In genomic region chr16:67192781-67193260, GRCh38 we compare ENCODE assay signal across 9 cellular contexts. TPM values are rescaled to one million over a fixed set of nuclear protein-coding genes. Genes with fewer than 3 reads are reported as not detected.
DNase-seq lines count a peak whose midpoint lies in the region; ATAC-seq and TF ChIP-seq lines count a peak whose summit lies in the region.
"Had no signal": no experiment of that assay in that cellular context is flagged by ENCODE, and none has a peak within 500 bp of the region (broad histone marks: within the 10 kb centered on the region; RNA-seq: fewer than 3 reads in every experiment).

No MANE protein-coding gene starts in this region.

- H2AFZ ChIP-seq in HCT116 (ENCODE audit: low read depth, low read length, poor library complexity, severe bottlenecking) = no peak overlapping the region

- no peaks in the 10 kb centered on the region; the same call in 1 of the 2 replicates for H4K20me1 ChIP-seq in HCT116 (ENCODE audit: insufficient read depth)

- H3K27me3 Mint-ChIP-seq in activated CD8-positive, alpha-beta T cell treated with anti-CD3 and anti-CD28 coated beads, Interleukin-2, amount 10 ng/mL, durations not matched to agents 7 days and 5 days (ENCODE audit: low read depth) = no peaks in the 10 kb centered on the region

- H3K27me3 ChIP-seq in HCT116 (ENCODE audit: insufficient read depth, low read length) (no peaks in the 10 kb centered on the region), iPS-18a (ENCODE audit: control insufficient read depth, insufficient read depth, low read length) (no peaks in the 10 kb centered on the region), stomach (no peaks in the 10 kb centered on the region)

- peaks cover 37% of the 10 kb centered on the region for H3K4me1 Mint-ChIP-seq in activated CD8-positive, alpha-beta T cell treated with anti-CD3 and anti-CD28 coated beads, Interleukin-2, amount 10 ng/mL, durations not matched to agents 7 days and 5 days (ENCODE audit: low read depth)

- 10 to 23% (median 14%) methylated on average over 16 of the region's 16 CpGs for WGBS in stomach, 5 donors

- DNase-seq in HCT116 (ENCODE audit: low read depth, low spot score) = no peak
- peak; percentile 42 for DNase-seq in activated CD8-positive, alpha-beta T cell treated with anti-CD3 and anti-CD28 coated beads, Interleukin-2, amount 10 ng/mL, durations not matched to agents 7 days and 5 days
- no peak for DNase-seq in stomach
- DNase-seq in OCI-M2 (lab: John Stamatoyannopoulos, UW; ENCODE audit: unreplicated experiment) = no peak
- DNase-seq in LoVo (ENCODE audit: low spot score) = no peak
- DNase-seq in amniotic stem cell (lab: John Stamatoyannopoulos, UW) = no peak
- DNase-seq: KBM-7 had no signal

- TF ChIP-seq CTCF in HCT116 (IDR thresholded peaks at IDR 0.05 in 2 of 3, conservative IDR thresholded peaks at IDR 0.05 in 1 of 3; ENCODE audit: borderline replicate concordance in 1 of 3, insufficient read depth in 1 of 3, low read depth in 2 of 3, low read length in 2 of 3) (no peak), stomach (IDR thresholded peaks at IDR 0.05) (no peak)

- ATAC-seq in HCT116 (no peak), GM18873 (IDR thresholded peaks at IDR 0.05; ENCODE audit: low FRiP score, unreplicated experiment) (no peak)
- ATAC-seq in activated CD8-positive, alpha-beta T cell treated with anti-CD3 and anti-CD28 coated beads, Interleukin-2, amount 10 ng/mL, durations not matched to agents 7 days and 5 days = no peak

- no peaks in the 10 kb centered on the region for H3K9me3 Mint-ChIP-seq in activated CD8-positive, alpha-beta T cell treated with anti-CD3 and anti-CD28 coated beads, Interleukin-2, amount 10 ng/mL, durations not matched to agents 7 days and 5 days (ENCODE audit: insufficient read depth)

- no peak for TF ChIP-seq EP300 in stomach (IDR thresholded peaks at IDR 0.05)

- POLR2A ChIA-PET in HCT116 (lab: Charles Lee) = no interaction called here
- POLR2A ChIA-PET in activated CD8-positive, alpha-beta T cell treated with anti-CD3 and anti-CD28 coated beads, Interleukin-2, amount 10 ng/mL, durations not matched to agents 7 days and 5 days (lab: Charles Lee) = interaction anchor here (0.5 to 1.7 kb wide), 7 partner anchors 26 to 684 kb away, joined by 3 to 11 read pairs (median 3); partner anchors contain the start of gene TMEM208

- CTCF ChIA-PET in HCT116 (lab: Charles Lee) = interaction anchor here (1.2 kb wide), 1 partner anchor 13 kb away, joined by 3 read pairs; no protein-coding TSS in a partner anchor
- CTCF ChIA-PET in activated CD8-positive, alpha-beta T cell treated with anti-CD3 and anti-CD28 coated beads, Interleukin-2, amount 10 ng/mL, durations not matched to agents 7 days and 5 days (lab: Charles Lee) = interaction anchor here (0.9 to 2.0 kb wide), 6 partner anchors 34 to 232 kb away, joined by 3 to 7 read pairs (median 4); partner anchors contain the start of genes CES3 and TMEM208

- RAD21 ChIA-PET in HCT116 (lab: Charles Lee; ENCODE audit: low non-redundant PET in 1 of 2, low total read pairs in 2 of 2, uncharacterized antibody in 2 of 2, unreplicated experiment in 2 of 2) = no interaction called here

- H3K36me3 ChIP-seq in HCT116 (ENCODE audit: control insufficient read depth in 1 of 2, insufficient read depth in 2 of 2, low read length in 2 of 2) (peaks cover 24 to 40% of the 10 kb centered on the region in 2 experiments; a peak in 3 of 4 replicates), iPS-18a (ENCODE audit: control insufficient read depth, low read depth, low read length) (peaks cover 40% of the 10 kb centered on the region), stomach (peaks cover 39 to 48% (median 45%) of the 10 kb centered on the region in 4 donors)

- peak overlapping the region; percentile 85 for H3K9ac ChIP-seq in HCT116 (ENCODE audit: low read length)
- H3K9ac ChIP-seq in iPS-18a (ENCODE audit: low read length) = peak overlapping the region; percentile 86

- H3K4me3 ChIP-seq in HCT116 (replicated peaks in 1 of 2; ENCODE audit: low read depth in 1 of 2, low read length in 2 of 2) = peak overlapping the region; percentile 87 to 91
- peak overlapping the region; percentile 91 for H3K4me3 ChIP-seq in iPS-18a (ENCODE audit: low read length)
- H3K4me3 ChIP-seq in stomach = peak overlapping the region; percentile 91 to 100 (median 94)

- peaks cover 14 to 26% of the 10 kb centered on the region in 2 experiments; a peak in 3 of 4 replicates for H3K4me1 ChIP-seq in HCT116 (ENCODE audit: control insufficient read depth in 1 of 2, insufficient read depth in 2 of 2, low read length in 2 of 2)
- H3K4me1 ChIP-seq in iPS-18a (ENCODE audit: control insufficient read depth, low read depth, low read length) = peaks cover 5% of the 10 kb centered on the region
- peaks cover 26 to 57% (median 35%) of the 10 kb centered on the region in 4 donors for H3K4me1 ChIP-seq in stomach

- no peak for TF ChIP-seq RAD21 in HCT116 (IDR thresholded peaks at IDR 0.05; ENCODE audit: low read depth)

- H3K36me3 Mint-ChIP-seq in activated CD8-positive, alpha-beta T cell treated with anti-CD3 and anti-CD28 coated beads, Interleukin-2, amount 10 ng/mL, durations not matched to agents 7 days and 5 days (ENCODE audit: low read depth) = peaks cover 49% of the 10 kb centered on the region

- peak overlapping the region; percentile 84 for H3K27ac ChIP-seq in HCT116 (ENCODE audit: low read depth, low read length)
- no peak overlapping the region for H3K27ac ChIP-seq in iPS-18a (ENCODE audit: low read length)
- H3K27ac ChIP-seq in stomach = peak overlapping the region in 4 of 5 donors; percentile 80 to 90 (median 84)

- no peaks in the 10 kb centered on the region for H3K9me2 ChIP-seq in HCT116 (ENCODE audit: insufficient read depth)

- TF ChIP-seq POLR2A in HCT116 (IDR thresholded peaks at IDR 0.05; ENCODE audit: borderline replicate concordance, extremely low read depth, insufficient read depth, insufficient read length) = no peak
- no peak for TF ChIP-seq POLR2A in stomach (IDR thresholded peaks at IDR 0.05)

- H3K27ac Mint-ChIP-seq in activated CD8-positive, alpha-beta T cell treated with anti-CD3 and anti-CD28 coated beads, Interleukin-2, amount 10 ng/mL, durations not matched to agents 7 days and 5 days = peak overlapping the region; percentile 86

- H3K4me3 Mint-ChIP-seq in activated CD8-positive, alpha-beta T cell treated with anti-CD3 and anti-CD28 coated beads, Interleukin-2, amount 10 ng/mL, durations not matched to agents 7 days and 5 days = peak overlapping the region; percentile 91

- BruUV-seq in HCT116 (replicated peaks; lab: Mats Ljungman, UMichigan) = no TSS peak

- H3K9me3 ChIP-seq in HCT116 (ENCODE audit: control insufficient read depth in 1 of 2, insufficient read depth in 1 of 2, low read depth in 1 of 2, low read length in 2 of 2) (no peaks in the 10 kb centered on the region), iPS-18a (ENCODE audit: control insufficient read depth, low read depth, low read length) (no peaks in the 10 kb centered on the region), stomach (no peaks in the 10 kb centered on the region)

- peaks cover 53% of the 10 kb centered on the region for H3K79me2 ChIP-seq in HCT116 (ENCODE audit: insufficient read depth, low read length)

- H3K4me2 ChIP-seq in HCT116 (ENCODE audit: low read length) = peak overlapping the region; percentile 95

- intact Hi-C loops in HCT116 (cut with micrococcal nuclease) = no loop called here
- intact Hi-C loops in stomach (cut with DNase I; ENCODE audit: low total_unique reads) = no loop called here

TF ChIP-seq in HCT116, 20 proteins besides CTCF, POLR2A, EP300 and RAD21 (continues in another document):
- TF ChIP-seq SRF (IDR thresholded peaks at IDR 0.05; ENCODE audit: low read depth) = no peak
- no peak for TF ChIP-seq CEBPB (IDR thresholded peaks at IDR 0.05; ENCODE audit: low read depth)
- TF ChIP-seq EZH2 (IDR thresholded peaks at IDR 0.05) = no peak
- no peak for TF ChIP-seq CBX3 (IDR thresholded peaks at IDR 0.05; ENCODE audit: low read depth)
- TF ChIP-seq ZFX (IDR thresholded peaks at IDR 0.05) = no peak
- no peak for TF ChIP-seq SIN3A (IDR thresholded peaks at IDR 0.05; ENCODE audit: low read depth)
- TF ChIP-seq ZNF274 (IDR thresholded peaks at IDR 0.05; ENCODE audit: low read depth, low read length) = no peak
- TF ChIP-seq EGR1 (IDR thresholded peaks at IDR 0.05; ENCODE audit: low read depth) = no peak
- no peak for TF ChIP-seq SP1 (IDR thresholded peaks at IDR 0.05; ENCODE audit: low read depth)
- no peak for TF ChIP-seq YY1 (IDR thresholded peaks at IDR 0.05; ENCODE audit: extremely low read depth, insufficient replicate concordance, low read depth, low read length)

RNA-seq across cellular contexts. Expression of gene E2F4, which starts 0.9 kb away (rescaled TPM):
- 114 TPM for total RNA-seq in HCT116 (2021; ENCODE audit: unreplicated experiment)
- 92.8 and 99.8 TPM in 2 replicates for polyA plus RNA-seq in HCT116 (2012)
- 100 to 1,000 TPM; 134 to 138 TPM for total RNA-seq in activated CD8-positive, alpha-beta T cell treated with anti-CD3 and anti-CD28 coated beads, Interleukin-2, amount 10 ng/mL, durations not matched to agents 7 days and 5 days
- 100 to 1,000 TPM in 2 of 5 donors, 10 to 100 TPM in 3; 36.8 to 304 (median 89.7) TPM for total RNA-seq in stomach
- 10 to 100 TPM; 32.8 to 44.3 (median 38.7) TPM for polyA plus RNA-seq in stomach

RNA-seq across cellular contexts. Expression of gene EXOC3L1, which starts 2.9 kb away (rescaled TPM):
- total RNA-seq in HCT116 (2021; ENCODE audit: unreplicated experiment) (0.30 TPM), stomach (10 to 100 TPM in 3 of 5 donors, 1 to 10 TPM in 1, not detected in 1; 1.3 to 25.5 (median 14.5) TPM)
- 0.14 and 0.16 TPM in 2 replicates for polyA plus RNA-seq in HCT116 (2012)
- total RNA-seq in activated CD8-positive, alpha-beta T cell treated with anti-CD3 and anti-CD28 coated beads, Interleukin-2, amount 10 ng/mL, durations not matched to agents 7 days and 5 days = not detected
- 1 to 10 TPM; 3.9 to 6.8 (median 4.0) TPM for polyA plus RNA-seq in stomach

RNA-seq across cellular contexts. Expression of gene ELMO3, which starts 6.1 kb away (rescaled TPM):
- total RNA-seq in HCT116 (2021; ENCODE audit: unreplicated experiment) = 45.8 TPM
- 53.4 and 60.6 TPM in 2 replicates for polyA plus RNA-seq in HCT116 (2012)
- total RNA-seq in activated CD8-positive, alpha-beta T cell treated with anti-CD3 and anti-CD28 coated beads, Interleukin-2, amount 10 ng/mL, durations not matched to agents 7 days and 5 days = 1 to 10 TPM; 7.2 to 8.0 TPM
- 100 to 1,000 TPM in 2 of 5 donors, 10 to 100 TPM in 3; 11.6 to 133 (median 57.2) TPM for total RNA-seq in stomach
- 10 to 100 TPM; 20.4 to 44.6 (median 37.1) TPM for polyA plus RNA-seq in stomach

RNA-seq across cellular contexts. Expression of gene MATCAP1, which starts 9.1 kb away (rescaled TPM):
- total RNA-seq in HCT116 (2021; ENCODE audit: unreplicated experiment) = 38.7 TPM
- 29.7 and 41.0 TPM in 2 replicates for polyA plus RNA-seq in HCT116 (2012)
- total RNA-seq in activated CD8-positive, alpha-beta T cell treated with anti-CD3 and anti-CD28 coated beads, Interleukin-2, amount 10 ng/mL, durations not matched to agents 7 days and 5 days = 10 to 100 TPM; 43.3 to 48.2 TPM
- total RNA-seq in stomach = 100 to 1,000 TPM in 1 of 5 donors, 10 to 100 TPM in 4; 13.2 to 156 (median 24.0) TPM
- 10 to 100 TPM in 1 of 3 donors, 1 to 10 TPM in 2; 8.5 to 25.7 (median 9.5) TPM for polyA plus RNA-seq in stomach

RNA-seq across cellular contexts. Expression of gene NOL3, which starts 22.5 kb away (rescaled TPM):
- total RNA-seq in HCT116 (2021; ENCODE audit: unreplicated experiment) (54.0 TPM), stomach (100 to 1,000 TPM in 1 of 5 donors, 10 to 100 TPM in 4; 11.4 to 492 (median 39.4) TPM)
- 76.0 and 87.8 TPM in 2 replicates for polyA plus RNA-seq in HCT116 (2012)
- 1 to 10 TPM; 7.4 to 8.2 TPM for total RNA-seq in activated CD8-positive, alpha-beta T cell treated with anti-CD3 and anti-CD28 coated beads, Interleukin-2, amount 10 ng/mL, durations not matched to agents 7 days and 5 days
- polyA plus RNA-seq in stomach = 10 to 100 TPM; 17.2 to 59.7 (median 21.5) TPM
